In genomic region chr10:114022292-114022691, GRCh38 we compare ENCODE assay signal across 1 cellular context.
TF ChIP-seq lines count a peak whose summit lies in the region.

No MANE protein-coding gene starts in this region.

TF ChIP-seq in K562, 482 proteins besides CTCF, POLR2A, EP300 and RAD21 (continued from another document and continues in another):
- TF ChIP-seq FOXP4 (CRISPR knock-in tag; IDR thresholded peaks at IDR 0.05; ENCODE audit: borderline replicate concordance) (no peak), MTA3 (IDR thresholded peaks at IDR 0.05; ENCODE audit: borderline replicate concordance) (no peak), TFAP4 (CRISPR knock-in tag; IDR thresholded peaks at IDR 0.05; ENCODE audit: borderline replicate concordance) (no peak), ZNF512 (tag; IDR thresholded peaks at IDR 0.05) (no peak), RFX1 (IDR thresholded peaks at IDR 0.05) (no peak), VEZF1 (CRISPR knock-in tag; IDR thresholded peaks at IDR 0.05) (peak; percentile 20; the same call in 1 of the 2 replicates), FOSL1 (tag; conservative IDR thresholded peaks at IDR 0.05) (no peak), SMARCB1 (IDR thresholded peaks at IDR 0.05; ENCODE audit: insufficient read length, low read depth) (no peak), ZNF766 (CRISPR knock-in tag; conservative IDR thresholded peaks at IDR 0.05) (no peak), SREBF1 (IDR thresholded peaks at IDR 0.05; ENCODE audit: borderline replicate concordance, low read depth, low read length) (no peak), LCOR (CRISPR knock-in tag; IDR thresholded peaks at IDR 0.05) (no peak), ZNF778 (CRISPR knock-in tag; IDR thresholded peaks at IDR 0.05) (no peak), HMG20A (CRISPR knock-in tag; conservative IDR thresholded peaks at IDR 0.05) (no peak), ETV1 (tag; conservative IDR thresholded peaks at IDR 0.05; ENCODE audit: low read depth) (0 out of 2 replicates have a peak, but pooled peaks have one; percentile 35), SP1 (CRISPR knock-in tag; IDR thresholded peaks at IDR 0.05) (no peak), ZNF197 (CRISPR knock-in tag; IDR thresholded peaks at IDR 0.05; ENCODE audit: low read depth) (no peak), RREB1 (CRISPR knock-in tag; IDR thresholded peaks at IDR 0.05) (no peak), CHAMP1 (IDR thresholded peaks at IDR 0.05) (no peak), RBBP5 (IDR thresholded peaks at IDR 0.05; ENCODE audit: borderline replicate concordance, insufficient read depth, low read length, poor library complexity, severe bottlenecking) (no peak), ZNF589 (CRISPR knock-in tag; IDR thresholded peaks at IDR 0.05; ENCODE audit: low read depth) (no peak), MED1 (CRISPR knock-in tag; IDR thresholded peaks at IDR 0.05; ENCODE audit: borderline replicate concordance) (no peak), MEF2D (tag; conservative IDR thresholded peaks at IDR 0.05; ENCODE audit: low read depth) (0 out of 2 replicates have a peak, but pooled peaks have one; percentile 47), ETS2 (tag; IDR thresholded peaks at IDR 0.05; ENCODE audit: borderline replicate concordance, poor library complexity, severe bottlenecking) (no peak), ZNF785 (CRISPR knock-in tag; IDR thresholded peaks at IDR 0.05) (no peak), GABPA (tag; conservative IDR thresholded peaks at IDR 0.05; ENCODE audit: low read depth) (no peak), ZKSCAN8 (CRISPR knock-in tag; IDR thresholded peaks at IDR 0.05) (no peak), MEIS2 (IDR thresholded peaks at IDR 0.05; ENCODE audit: partially characterized antibody) (peak; percentile 64), ZFP36 (IDR thresholded peaks at IDR 0.05; ENCODE audit: low read depth, low read length, partially characterized antibody) (no peak), MCM5 (IDR thresholded peaks at IDR 0.05; ENCODE audit: low read depth) (no peak), DEAF1 (CRISPR knock-in tag; IDR thresholded peaks at IDR 0.05) (no peak), TEAD4 (IDR thresholded peaks at IDR 0.05; ENCODE audit: low read length) (no peak), TEAD4 (CRISPR knock-in tag; IDR thresholded peaks at IDR 0.05; ENCODE audit: borderline replicate concordance) (no peak), HDAC6 (IDR thresholded peaks at IDR 0.05; ENCODE audit: low read depth, low read length) (no peak), ZNF311 (CRISPR knock-in tag; IDR thresholded peaks at IDR 0.05) (no peak), ADNP (tag; IDR thresholded peaks at IDR 0.05) (no peak), RERE (CRISPR knock-in tag; IDR thresholded peaks at IDR 0.05; ENCODE audit: borderline replicate concordance) (no peak), SAFB2 (IDR thresholded peaks at IDR 0.05; ENCODE audit: borderline replicate concordance, low read depth, low read length, severe bottlenecking) (no peak)
